ENCODE assay signal across 8 cellular contexts in the genomic region with DNA sequence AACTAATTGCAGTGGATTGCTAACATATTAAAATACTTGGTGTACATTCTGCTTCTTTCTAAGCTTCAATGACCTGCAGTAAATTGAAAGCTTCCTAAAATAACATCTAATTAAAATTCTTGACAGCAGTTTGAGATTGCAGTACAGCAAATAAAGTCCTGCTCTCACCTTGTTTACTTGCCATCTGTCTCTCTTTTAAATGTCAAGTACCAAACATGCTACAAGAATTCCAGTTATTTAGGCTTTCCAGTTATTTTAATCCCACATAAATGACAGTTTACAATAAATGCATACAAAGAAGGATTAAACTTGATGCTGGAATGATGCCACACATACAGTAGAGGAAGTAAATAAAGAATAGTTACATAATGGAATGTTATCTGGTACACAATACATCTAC. TPM values are rescaled to one million over a fixed set of nuclear protein-coding genes. Genes with fewer than 3 reads are reported as not detected.
DNase-seq lines count a peak whose midpoint lies in the region; ATAC-seq and TF ChIP-seq lines count a peak whose summit lies in the region.

No MANE protein-coding gene starts in this region.

- peak overlapping the region; percentile 100 for H3K27ac Mint-ChIP-seq in activated T-cell treated with anti-CD3 and anti-CD28 coated beads, Interleukin-2, amount 50 U/mL, for 72 hours
- peak overlapping the region; percentile 82 for H3K27ac Mint-ChIP-seq in central memory CD8-positive, alpha-beta T cell (ENCODE audit: low read depth)

- DNase-seq in activated T-cell treated with anti-CD3 and anti-CD28 coated beads, Interleukin-2, amount 50 U/mL, for 72 hours, result no peak
- no peak for DNase-seq in activated T-cell treated with anti-CD3 and anti-CD28 coated beads for 4 hours
- DNase-seq in NCI-H1694 treated with DMSO at 0.1 percent for 48 hours (lab: John Stamatoyannopoulos, UW), result peak; percentile 65
- no peak for DNase-seq in central memory CD8-positive, alpha-beta T cell (ENCODE audit: low spot score in 2 of 2)
- DNase-seq in coronary artery (ENCODE audit: low spot score), result no peak
- DNase-seq in NCI-H2107 (lab: John Stamatoyannopoulos, UW), result no peak
- DNase-seq in WERI-Rb-1, result no peak

- H3K9ac ChIP-seq in skeletal muscle satellite cell (ENCODE audit: low read depth, low read length), result peak overlapping the region; percentile 58

- H3K27ac ChIP-seq in coronary artery, result peak overlapping the region in 1 of 2 donors; percentile 14
- no peak overlapping the region for H3K27ac ChIP-seq in WERI-Rb-1

- H3K36me3 ChIP-seq in skeletal muscle satellite cell (ENCODE audit: insufficient read depth, low read length) (peaks cover 13% of the 10 kb centered on the region), WERI-Rb-1 (no peaks in the 10 kb centered on the region)

- H3K36me3 Mint-ChIP-seq in activated T-cell treated with anti-CD3 and anti-CD28 coated beads, Interleukin-2, amount 50 U/mL, for 72 hours (ENCODE audit: insufficient read depth in 2 of 2), result peaks cover 28 to 56% of the 10 kb centered on the region in 2 donors
- peaks cover 29% of the 10 kb centered on the region for H3K36me3 Mint-ChIP-seq in central memory CD8-positive, alpha-beta T cell (ENCODE audit: insufficient read depth)

- H3K4me3 ChIP-seq in skeletal muscle satellite cell (ENCODE audit: low read length) (no peak overlapping the region), coronary artery (no peak overlapping the region), WERI-Rb-1 (ENCODE audit: low read depth, low read length) (no peak overlapping the region)

- H3K4me3 Mint-ChIP-seq in activated T-cell treated with anti-CD3 and anti-CD28 coated beads, Interleukin-2, amount 50 U/mL, for 72 hours, result peak overlapping the region in 1 of 2 donors; percentile 95
- H3K4me3 Mint-ChIP-seq in central memory CD8-positive, alpha-beta T cell, result peak overlapping the region; percentile 72

- no peaks in the 10 kb centered on the region for H3K27me3 Mint-ChIP-seq in activated T-cell treated with anti-CD3 and anti-CD28 coated beads, Interleukin-2, amount 50 U/mL, for 72 hours (ENCODE audit: low read depth)
- no peaks in the 10 kb centered on the region for H3K27me3 Mint-ChIP-seq in central memory CD8-positive, alpha-beta T cell

- H3K9me3 ChIP-seq in skeletal muscle satellite cell (replicated peaks; ENCODE audit: low read length) (no peaks in the 10 kb centered on the region), WERI-Rb-1 (ENCODE audit: severe bottlenecking) (no peaks in the 10 kb centered on the region)

- no peak for TF ChIP-seq CTCF in coronary artery (IDR thresholded peaks at IDR 0.05)
- TF ChIP-seq CTCF in WERI-Rb-1 (IDR thresholded peaks at IDR 0.05; ENCODE audit: low read depth, low read length), result no peak

- H3K9me3 Mint-ChIP-seq in activated T-cell treated with anti-CD3 and anti-CD28 coated beads, Interleukin-2, amount 50 U/mL, for 72 hours, result no peaks in the 10 kb centered on the region
- no peaks in the 10 kb centered on the region for H3K9me3 Mint-ChIP-seq in central memory CD8-positive, alpha-beta T cell

- H3K4me1 Mint-ChIP-seq in activated T-cell treated with anti-CD3 and anti-CD28 coated beads, Interleukin-2, amount 50 U/mL, for 72 hours (ENCODE audit: low read depth), result peaks cover 96% of the 10 kb centered on the region
- H3K4me1 Mint-ChIP-seq in central memory CD8-positive, alpha-beta T cell, result peaks cover 91% of the 10 kb centered on the region

- peak overlapping the region; percentile 61 for H3K4me2 ChIP-seq in skeletal muscle satellite cell (ENCODE audit: low read length)

- H3K27me3 ChIP-seq in skeletal muscle satellite cell (ENCODE audit: control insufficient read depth, insufficient read depth, low read length) (no peaks in the 10 kb centered on the region), WERI-Rb-1 (ENCODE audit: insufficient read depth, low read depth, severe bottlenecking) (no peaks in the 10 kb centered on the region)

- H3K4me1 ChIP-seq in skeletal muscle satellite cell (ENCODE audit: control insufficient read depth, insufficient read depth, low read length), result peaks cover 36% of the 10 kb centered on the region

- ATAC-seq in activated T-cell treated with anti-CD3 and anti-CD28 coated beads, Interleukin-2, amount 50 U/mL, for 72 hours (replicated peaks in 1 of 2), result no peak
- ATAC-seq in central memory CD8-positive, alpha-beta T cell (replicated peaks; ENCODE audit: extremely low read depth, poor library complexity, severe bottlenecking), result no peak

RNA-seq across cellular contexts. Expression of a gene that starts 33.2 kb away (rescaled TPM):
- 100 to 1,000 TPM; 159 to 191 TPM for total RNA-seq in activated T-cell treated with anti-CD3 and anti-CD28 coated beads, Interleukin-2, amount 50 U/mL, for 72 hours
- total RNA-seq in skeletal muscle satellite cell (2012; rRNA removed), result 31.7 and 34.5 TPM in 2 replicates
